In genomic region chr19:17557461-17557860, GRCh38 we compare ENCODE assay signal across 1 cellular context.
TF ChIP-seq lines count a peak whose summit lies in the region.

No MANE protein-coding gene starts in this region.

TF ChIP-seq in WTC11, 78 proteins besides CTCF, POLR2A, EP300 and RAD21 (continued from another document):
- TF ChIP-seq, protein P1, sequence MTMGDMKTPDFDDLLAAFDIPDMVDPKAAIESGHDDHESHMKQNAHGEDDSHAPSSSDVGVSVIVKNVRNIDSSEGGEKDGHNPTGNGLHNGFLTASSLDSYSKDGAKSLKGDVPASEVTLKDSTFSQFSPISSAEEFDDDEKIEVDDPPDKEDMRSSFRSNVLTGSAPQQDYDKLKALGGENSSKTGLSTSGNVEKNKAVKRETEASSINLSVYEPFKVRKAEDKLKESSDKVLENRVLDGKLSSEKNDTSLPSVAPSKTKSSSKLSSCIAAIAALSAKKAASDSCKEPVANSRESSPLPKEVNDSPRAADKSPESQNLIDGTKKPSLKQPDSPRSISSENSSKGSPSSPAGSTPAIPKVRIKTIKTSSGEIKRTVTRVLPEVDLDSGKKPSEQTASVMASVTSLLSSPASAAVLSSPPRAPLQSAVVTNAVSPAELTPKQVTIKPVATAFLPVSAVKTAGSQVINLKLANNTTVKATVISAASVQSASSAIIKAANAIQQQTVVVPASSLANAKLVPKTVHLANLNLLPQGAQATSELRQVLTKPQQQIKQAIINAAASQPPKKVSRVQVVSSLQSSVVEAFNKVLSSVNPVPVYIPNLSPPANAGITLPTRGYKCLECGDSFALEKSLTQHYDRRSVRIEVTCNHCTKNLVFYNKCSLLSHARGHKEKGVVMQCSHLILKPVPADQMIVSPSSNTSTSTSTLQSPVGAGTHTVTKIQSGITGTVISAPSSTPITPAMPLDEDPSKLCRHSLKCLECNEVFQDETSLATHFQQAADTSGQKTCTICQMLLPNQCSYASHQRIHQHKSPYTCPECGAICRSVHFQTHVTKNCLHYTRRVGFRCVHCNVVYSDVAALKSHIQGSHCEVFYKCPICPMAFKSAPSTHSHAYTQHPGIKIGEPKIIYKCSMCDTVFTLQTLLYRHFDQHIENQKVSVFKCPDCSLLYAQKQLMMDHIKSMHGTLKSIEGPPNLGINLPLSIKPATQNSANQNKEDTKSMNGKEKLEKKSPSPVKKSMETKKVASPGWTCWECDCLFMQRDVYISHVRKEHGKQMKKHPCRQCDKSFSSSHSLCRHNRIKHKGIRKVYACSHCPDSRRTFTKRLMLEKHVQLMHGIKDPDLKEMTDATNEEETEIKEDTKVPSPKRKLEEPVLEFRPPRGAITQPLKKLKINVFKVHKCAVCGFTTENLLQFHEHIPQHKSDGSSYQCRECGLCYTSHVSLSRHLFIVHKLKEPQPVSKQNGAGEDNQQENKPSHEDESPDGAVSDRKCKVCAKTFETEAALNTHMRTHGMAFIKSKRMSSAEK (CRISPR knock-in tag; IDR thresholded peaks at IDR 0.05; ENCODE audit: borderline replicate concordance) = no peak
- no peak for TF ChIP-seq ZNF317 (CRISPR knock-in tag; IDR thresholded peaks at IDR 0.05; ENCODE audit: borderline replicate concordance, low read depth)
TF ChIP-seq in WTC11: peak in this region for 0.
